ENCODE assay signal across 1 cellular context in the genomic region with DNA sequence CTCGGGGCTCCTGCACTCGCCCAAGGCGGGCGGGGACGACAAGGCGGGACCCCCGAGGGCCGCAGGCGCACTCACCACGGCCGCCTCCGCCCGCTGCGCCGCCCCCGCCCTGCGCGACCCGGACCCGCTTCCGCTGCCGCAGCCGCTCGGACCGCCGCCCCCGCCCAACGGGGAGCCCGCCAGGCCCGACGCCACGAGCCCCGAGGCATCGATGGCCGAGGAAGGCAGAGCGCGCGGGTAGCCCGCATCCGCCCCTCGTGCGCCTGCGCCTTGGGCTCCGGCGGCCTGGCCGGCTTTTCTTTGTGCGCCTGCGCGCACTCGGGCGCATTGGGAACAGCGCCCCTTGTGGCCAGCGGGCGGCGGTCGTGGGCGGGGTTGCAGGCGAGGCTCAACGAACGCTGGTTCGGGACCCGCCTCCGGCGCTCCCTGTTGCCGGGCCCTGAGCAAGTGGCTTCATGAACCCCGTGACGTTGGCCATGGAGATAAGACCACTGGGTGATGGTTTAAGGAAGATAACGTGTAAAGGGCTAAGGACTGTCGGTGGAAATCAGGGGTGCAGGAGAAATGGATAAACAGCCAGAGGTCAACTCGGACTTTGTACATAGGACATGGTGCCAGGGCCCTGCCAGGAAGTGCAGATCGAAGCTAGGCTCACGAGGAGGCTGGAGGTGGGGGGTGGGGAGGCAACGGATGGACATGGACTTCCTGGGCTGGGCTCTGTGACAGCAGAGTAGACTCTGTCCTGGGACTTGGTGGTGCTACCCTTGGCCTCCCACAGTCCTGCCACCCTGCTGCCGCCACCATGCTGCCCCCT.
TF ChIP-seq lines count a peak whose summit lies in the region.

A gene (plus strand): TSS at position 725 of the 814 bp plus-strand sequence. CDS start 78 bp downstream, at position 803.
A gene with protein sequence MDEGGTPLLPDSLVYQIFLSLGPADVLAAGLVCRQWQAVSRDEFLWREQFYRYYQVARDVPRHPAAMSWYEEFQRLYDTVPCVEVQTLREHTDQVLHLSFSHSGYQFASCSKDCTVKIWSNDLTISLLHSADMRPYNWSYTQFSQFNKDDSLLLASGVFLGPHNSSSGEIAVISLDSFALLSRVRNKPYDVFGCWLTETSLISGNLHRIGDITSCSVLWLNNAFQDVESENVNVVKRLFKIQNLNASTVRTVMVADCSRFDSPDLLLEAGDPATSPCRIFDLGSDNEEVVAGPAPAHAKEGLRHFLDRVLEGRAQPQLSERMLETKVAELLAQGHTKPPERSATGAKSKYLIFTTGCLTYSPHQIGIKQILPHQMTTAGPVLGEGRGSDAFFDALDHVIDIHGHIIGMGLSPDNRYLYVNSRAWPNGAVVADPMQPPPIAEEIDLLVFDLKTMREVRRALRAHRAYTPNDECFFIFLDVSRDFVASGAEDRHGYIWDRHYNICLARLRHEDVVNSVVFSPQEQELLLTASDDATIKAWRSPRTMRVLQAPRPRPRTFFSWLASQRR (minus strand): TSS at position 220 of the 814 bp plus-strand sequence. CDS start 655 bp downstream, outside the sequence.

TF ChIP-seq in HepG2, 621 proteins besides CTCF, POLR2A, EP300 and RAD21 (continued from another document):
- TF ChIP-seq, protein P1, sequence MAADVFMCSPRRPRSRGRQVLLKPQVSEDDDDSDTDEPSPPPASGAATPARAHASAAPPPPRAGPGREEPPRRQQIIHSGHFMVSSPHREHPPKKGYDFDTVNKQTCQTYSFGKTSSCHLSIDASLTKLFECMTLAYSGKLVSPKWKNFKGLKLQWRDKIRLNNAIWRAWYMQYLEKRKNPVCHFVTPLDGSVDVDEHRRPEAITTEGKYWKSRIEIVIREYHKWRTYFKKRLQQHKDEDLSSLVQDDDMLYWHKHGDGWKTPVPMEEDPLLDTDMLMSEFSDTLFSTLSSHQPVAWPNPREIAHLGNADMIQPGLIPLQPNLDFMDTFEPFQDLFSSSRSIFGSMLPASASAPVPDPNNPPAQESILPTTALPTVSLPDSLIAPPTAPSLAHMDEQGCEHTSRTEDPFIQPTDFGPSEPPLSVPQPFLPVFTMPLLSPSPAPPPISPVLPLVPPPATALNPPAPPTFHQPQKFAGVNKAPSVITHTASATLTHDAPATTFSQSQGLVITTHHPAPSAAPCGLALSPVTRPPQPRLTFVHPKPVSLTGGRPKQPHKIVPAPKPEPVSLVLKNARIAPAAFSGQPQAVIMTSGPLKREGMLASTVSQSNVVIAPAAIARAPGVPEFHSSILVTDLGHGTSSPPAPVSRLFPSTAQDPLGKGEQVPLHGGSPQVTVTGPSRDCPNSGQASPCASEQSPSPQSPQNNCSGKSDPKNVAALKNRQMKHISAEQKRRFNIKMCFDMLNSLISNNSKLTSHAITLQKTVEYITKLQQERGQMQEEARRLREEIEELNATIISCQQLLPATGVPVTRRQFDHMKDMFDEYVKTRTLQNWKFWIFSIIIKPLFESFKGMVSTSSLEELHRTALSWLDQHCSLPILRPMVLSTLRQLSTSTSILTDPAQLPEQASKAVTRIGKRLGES (CRISPR knock-in tag; IDR thresholded peaks at IDR 0.05; ENCODE audit: borderline replicate concordance): no peak
- TF ChIP-seq BRCA1 (CRISPR knock-in tag; IDR thresholded peaks at IDR 0.05) (peak; percentile 17; the same call in 1 of the 2 replicates), RFXAP (CRISPR knock-in tag; IDR thresholded peaks at IDR 0.05; ENCODE audit: borderline replicate concordance) (peak; percentile 62; the same call in 1 of the 2 replicates), MBD4 (IDR thresholded peaks at IDR 0.05; ENCODE audit: borderline replicate concordance, low read length) (no peak), ZNF605 (CRISPR knock-in tag; IDR thresholded peaks at IDR 0.05) (peak; percentile 80; the same call in 1 of the 2 replicates), MTA1 (CRISPR knock-in tag; IDR thresholded peaks at IDR 0.05; ENCODE audit: borderline replicate concordance) (peak; percentile 49; the same call in 1 of the 2 replicates), FOXO1 (CRISPR knock-in tag; IDR thresholded peaks at IDR 0.05) (0 out of 2 replicates have a peak, but pooled peaks have one; percentile 27), ZNF782 (CRISPR knock-in tag; IDR thresholded peaks at IDR 0.05; ENCODE audit: borderline replicate concordance) (peak; percentile 47; the same call in 1 of the 2 replicates), MXD4 (CRISPR knock-in tag; IDR thresholded peaks at IDR 0.05) (0 out of 2 replicates have a peak, but pooled peaks have one; percentile 47)
- TF ChIP-seq, protein P2, sequence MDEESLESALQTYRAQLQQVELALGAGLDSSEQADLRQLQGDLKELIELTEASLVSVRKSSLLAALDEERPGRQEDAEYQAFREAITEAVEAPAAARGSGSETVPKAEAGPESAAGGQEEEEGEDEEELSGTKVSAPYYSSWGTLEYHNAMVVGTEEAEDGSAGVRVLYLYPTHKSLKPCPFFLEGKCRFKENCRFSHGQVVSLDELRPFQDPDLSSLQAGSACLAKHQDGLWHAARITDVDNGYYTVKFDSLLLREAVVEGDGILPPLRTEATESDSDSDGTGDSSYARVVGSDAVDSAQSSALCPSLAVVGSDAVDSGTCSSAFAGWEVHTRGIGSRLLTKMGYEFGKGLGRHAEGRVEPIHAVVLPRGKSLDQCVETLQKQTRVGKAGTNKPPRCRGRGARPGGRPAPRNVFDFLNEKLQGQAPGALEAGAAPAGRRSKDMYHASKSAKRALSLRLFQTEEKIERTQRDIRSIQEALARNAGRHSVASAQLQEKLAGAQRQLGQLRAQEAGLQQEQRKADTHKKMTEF (CRISPR knock-in tag; IDR thresholded peaks at IDR 0.05): peak; percentile 76
- TF ChIP-seq, protein P3, sequence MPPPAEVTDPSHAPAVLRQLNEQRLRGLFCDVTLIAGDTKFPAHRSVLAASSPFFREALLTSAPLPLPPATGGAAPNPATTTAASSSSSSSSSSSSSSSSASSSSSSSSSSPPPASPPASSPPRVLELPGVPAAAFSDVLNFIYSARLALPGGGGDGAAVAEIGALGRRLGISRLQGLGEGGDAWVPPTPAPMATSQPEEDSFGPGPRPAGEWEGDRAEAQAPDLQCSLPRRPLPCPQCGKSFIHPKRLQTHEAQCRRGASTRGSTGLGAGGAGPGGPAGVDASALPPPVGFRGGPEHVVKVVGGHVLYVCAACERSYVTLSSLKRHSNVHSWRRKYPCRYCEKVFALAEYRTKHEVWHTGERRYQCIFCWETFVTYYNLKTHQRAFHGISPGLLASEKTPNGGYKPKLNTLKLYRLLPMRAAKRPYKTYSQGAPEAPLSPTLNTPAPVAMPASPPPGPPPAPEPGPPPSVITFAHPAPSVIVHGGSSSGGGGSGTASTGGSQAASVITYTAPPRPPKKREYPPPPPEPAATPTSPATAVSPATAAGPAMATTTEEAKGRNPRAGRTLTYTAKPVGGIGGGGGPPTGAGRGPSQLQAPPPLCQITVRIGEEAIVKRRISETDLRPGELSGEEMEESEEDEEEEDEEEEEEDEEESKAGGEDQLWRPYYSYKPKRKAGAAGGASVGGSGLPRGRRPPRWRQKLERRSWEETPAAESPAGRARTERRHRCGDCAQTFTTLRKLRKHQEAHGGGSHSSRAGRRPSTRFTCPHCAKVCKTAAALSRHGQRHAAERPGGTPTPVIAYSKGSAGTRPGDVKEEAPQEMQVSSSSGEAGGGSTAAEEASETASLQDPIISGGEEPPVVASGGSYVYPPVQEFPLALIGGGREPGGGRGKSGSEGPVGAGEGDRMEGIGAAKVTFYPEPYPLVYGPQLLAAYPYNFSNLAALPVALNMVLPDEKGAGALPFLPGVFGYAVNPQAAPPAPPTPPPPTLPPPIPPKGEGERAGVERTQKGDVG (CRISPR knock-in tag; IDR thresholded peaks at IDR 0.05; ENCODE audit: borderline replicate concordance): 0 out of 2 replicates have a peak, but pooled peaks have one; percentile 57
